In genomic region chr21:39452207-39452964, GRCh38 we compare ENCODE assay signal across 1 cellular context.
A peak's percentile ranks its signal among the peaks of the same experiment; 100 is the strongest.
TF ChIP-seq lines count a peak whose summit lies in the region.

No MANE protein-coding gene starts in this region.

TF ChIP-seq in HEK293, 187 proteins besides CTCF, POLR2A, EP300 and RAD21 (continued from another document and continues in another):
- TF ChIP-seq ZNF518A (tag by site-specific recombination; conservative IDR thresholded peaks at IDR 0.05; ENCODE audit: low read depth) (peak; percentile 30), ZNF221 (tag by site-specific recombination; IDR thresholded peaks at IDR 0.05; ENCODE audit: borderline replicate concordance) (no peak), ZNF114 (tag by site-specific recombination; IDR thresholded peaks at IDR 0.05) (no peak), ZNF530 (tag by site-specific recombination; IDR thresholded peaks at IDR 0.05; ENCODE audit: low read depth) (no peak), PRDM10 (tag by site-specific recombination; IDR thresholded peaks at IDR 0.05) (peak; percentile 35; the same call in 1 of the 2 replicates), ZNF202 (tag by site-specific recombination; IDR thresholded peaks at IDR 0.05; ENCODE audit: borderline replicate concordance) (no peak), ZNF148 (tag by site-specific recombination; IDR thresholded peaks at IDR 0.05; ENCODE audit: borderline replicate concordance) (no peak), ZNF133 (tag by site-specific recombination; IDR thresholded peaks at IDR 0.05) (no peak), ZNF629 (tag by site-specific recombination; IDR thresholded peaks at IDR 0.05) (peak; percentile 94), PRDM1 (tag by site-specific recombination; IDR thresholded peaks at IDR 0.05) (no peak), ZNF23 (tag by site-specific recombination; IDR thresholded peaks at IDR 0.05; ENCODE audit: borderline replicate concordance) (no peak), ZBTB17 (tag by site-specific recombination; IDR thresholded peaks at IDR 0.05) (peak; percentile 67), ZNF596 (tag by site-specific recombination; IDR thresholded peaks at IDR 0.05) (no peak), PATZ1 (tag by site-specific recombination; IDR thresholded peaks at IDR 0.05) (no peak), TCF7L2 (IDR thresholded peaks at IDR 0.05; ENCODE audit: borderline replicate concordance, low read depth, low read length) (no peak), PRDM6 (tag by site-specific recombination; IDR thresholded peaks at IDR 0.05) (no peak), ZNF146 (tag by site-specific recombination; IDR thresholded peaks at IDR 0.05) (no peak), ZNF280C (tag by site-specific recombination; IDR thresholded peaks at IDR 0.05) (no peak), ZNF660 (tag by site-specific recombination; IDR thresholded peaks at IDR 0.05) (peak; percentile 75), SP2 (tag by site-specific recombination; IDR thresholded peaks at IDR 0.05) (no peak), KLF7 (tag by site-specific recombination; IDR thresholded peaks at IDR 0.05; ENCODE audit: borderline replicate concordance) (no peak), ZNF274 (IDR thresholded peaks at IDR 0.05; ENCODE audit: low read length) (no peak), ZNF274 (tag by site-specific recombination; IDR thresholded peaks at IDR 0.05; ENCODE audit: borderline replicate concordance) (no peak), ZSCAN18 (tag by site-specific recombination; IDR thresholded peaks at IDR 0.05) (no peak), REST (tag by site-specific recombination; IDR thresholded peaks at IDR 0.05) (no peak), ZNF488 (tag by site-specific recombination; IDR thresholded peaks at IDR 0.05) (no peak), ZNF324 (tag by site-specific recombination; IDR thresholded peaks at IDR 0.05) (peak; percentile 81), ZNF214 (tag by site-specific recombination; IDR thresholded peaks at IDR 0.05; ENCODE audit: borderline replicate concordance) (no peak), KLF8 (tag by site-specific recombination; IDR thresholded peaks at IDR 0.05) (no peak; the same call in 1 of the 2 replicates), SCRT2 (tag by site-specific recombination; IDR thresholded peaks at IDR 0.05) (0 out of 2 replicates have a peak, but pooled peaks have one; percentile 18), YY1 (tag by site-specific recombination; IDR thresholded peaks at IDR 0.05) (no peak), EGR2 (tag by site-specific recombination; IDR thresholded peaks at IDR 0.05; ENCODE audit: low read depth) (no peak)
